ENCODE assay signal across 1 cellular context in the genomic region with DNA sequence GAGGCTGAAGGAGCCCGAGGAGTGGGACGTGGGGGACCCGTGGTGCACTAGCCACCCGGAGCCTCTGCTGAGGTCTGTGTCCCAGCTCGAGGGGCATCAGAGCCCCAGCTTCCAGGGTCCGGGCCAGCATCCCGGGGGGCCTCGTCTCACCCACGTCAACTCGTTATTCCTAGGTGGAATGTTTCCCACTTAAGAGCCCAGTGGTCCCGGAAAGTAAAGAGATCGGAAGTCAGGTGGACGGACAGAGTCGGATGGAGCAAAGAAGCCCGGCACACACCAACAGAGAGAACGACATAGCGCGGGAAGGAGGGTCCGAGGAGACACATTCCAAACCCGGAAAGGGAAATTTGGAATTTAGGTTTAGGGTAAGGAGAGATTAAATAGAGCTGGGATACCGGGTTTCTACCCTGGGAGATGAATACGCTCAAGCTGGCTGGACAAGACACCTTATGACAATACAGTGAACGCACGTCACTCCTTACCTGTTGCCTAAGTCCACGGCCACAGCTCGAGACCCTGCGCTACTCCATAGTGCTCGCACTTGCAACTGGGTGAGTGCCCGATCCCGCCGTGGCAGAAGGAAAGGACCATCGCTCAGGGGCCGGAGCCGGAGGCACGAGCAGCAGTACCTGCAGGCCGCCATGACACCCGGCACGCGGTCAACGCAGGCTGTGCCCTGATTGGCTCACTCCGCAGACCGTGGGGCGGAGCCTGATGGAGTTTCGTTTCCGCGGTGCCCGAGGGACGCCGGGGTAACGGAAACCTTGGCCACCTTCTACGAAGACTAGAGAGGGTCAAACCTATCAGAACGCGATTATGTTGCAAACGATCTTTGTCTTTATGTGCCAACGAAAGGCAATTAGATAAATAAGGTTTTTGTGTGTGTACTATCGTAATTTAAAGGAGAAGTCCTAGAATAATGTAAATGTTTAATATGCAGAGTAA.
TF ChIP-seq lines count a peak whose summit lies in the region.

Gene PNPT1, minus strand, starts transcription at position 664 of the 945 bp plus-strand sequence. Its CDS starts 21 bp downstream, at position 643.

TF ChIP-seq in GM12878, 131 proteins besides CTCF, POLR2A, EP300 and RAD21 (continued from another document and continues in another):
- TF ChIP-seq ZNF592 (IDR thresholded peaks at IDR 0.05) (no peak), BHLHE40 (IDR thresholded peaks at IDR 0.05; ENCODE audit: borderline replicate concordance in 1 of 2, low read depth in 2 of 2, low read length in 1 of 2) (peak; percentile 62 to 91; a peak in 3 of 4 replicates), NBN (IDR thresholded peaks at IDR 0.05) (no peak; the same call in 1 of the 2 replicates), ZNF24 (IDR thresholded peaks at IDR 0.05) (0 out of 2 replicates have a peak, but pooled peaks have one; percentile 8), EZH2 (IDR thresholded peaks at IDR 0.05; ENCODE audit: borderline replicate concordance, control insufficient read depth, low read depth, low read length) (no peak), ZSCAN29 (IDR thresholded peaks at IDR 0.05) (no peak), MTA3 (IDR thresholded peaks at IDR 0.05; ENCODE audit: borderline replicate concordance, low read length) (no peak), KAT2A (conservative IDR thresholded peaks at IDR 0.05; ENCODE audit: control insufficient read depth, low read depth, low read length) (no peak), CHD2 (IDR thresholded peaks at IDR 0.05; ENCODE audit: borderline replicate concordance, low read depth, low read length) (peak; percentile 67; the same call in 1 of the 2 replicates), SP1 (IDR thresholded peaks at IDR 0.05; ENCODE audit: low read depth, low read length) (peak; percentile 51), ZNF274 (IDR thresholded peaks at IDR 0.05; ENCODE audit: insufficient read depth, insufficient read length) (no peak), USF2 (IDR thresholded peaks at IDR 0.05; ENCODE audit: borderline replicate concordance, low read depth, low read length) (peak; percentile 47), PKNOX1 (IDR thresholded peaks at IDR 0.05) (0 out of 2 replicates have a peak, but pooled peaks have one; percentile 9), MXI1 (IDR thresholded peaks at IDR 0.05; ENCODE audit: low read depth, low read length) (peak; percentile 99), SREBF1 (IDR thresholded peaks at IDR 0.05; ENCODE audit: low read length) (0 out of 2 replicates have a peak, but pooled peaks have one; percentile 5), SIN3A (IDR thresholded peaks at IDR 0.05; ENCODE audit: low read depth, low read length) (peak; percentile 85; the same call in 1 of the 2 replicates), KLF5 (IDR thresholded peaks at IDR 0.05; ENCODE audit: partially characterized antibody) (peak; percentile 34), SMAD5 (IDR thresholded peaks at IDR 0.05; ENCODE audit: low read depth) (peak; percentile 94; the same call in 1 of the 2 replicates), MLLT1 (IDR thresholded peaks at IDR 0.05) (peak; percentile 69; the same call in 1 of the 2 replicates), PAX8 (IDR thresholded peaks at IDR 0.05) (no peak), POLR2AphosphoS5 (IDR thresholded peaks at IDR 0.05; ENCODE audit: low read length) (peak; percentile 98), MEF2A (IDR thresholded peaks at IDR 0.05; ENCODE audit: insufficient read depth, low read depth, low read length) (no peak), PML (IDR thresholded peaks at IDR 0.05; ENCODE audit: low read length) (peak; percentile 75; the same call in 1 of the 2 replicates), NR2C2 (IDR thresholded peaks at IDR 0.05; ENCODE audit: borderline replicate concordance, control insufficient read depth, insufficient read length, low read depth) (no peak), POLR2AphosphoS2 (IDR thresholded peaks at IDR 0.05; ENCODE audit: low read depth, low read length) (peak; percentile 73; the same call in 1 of the 2 replicates), YBX1 (IDR thresholded peaks at IDR 0.05) (no peak), HCFC1 (IDR thresholded peaks at IDR 0.05; ENCODE audit: low read length) (peak; percentile 67), ATF7 (IDR thresholded peaks at IDR 0.05; ENCODE audit: low read depth) (no peak), NFXL1 (IDR thresholded peaks at IDR 0.05; ENCODE audit: borderline replicate concordance) (no peak)
- TF ChIP-seq, protein P1, sequence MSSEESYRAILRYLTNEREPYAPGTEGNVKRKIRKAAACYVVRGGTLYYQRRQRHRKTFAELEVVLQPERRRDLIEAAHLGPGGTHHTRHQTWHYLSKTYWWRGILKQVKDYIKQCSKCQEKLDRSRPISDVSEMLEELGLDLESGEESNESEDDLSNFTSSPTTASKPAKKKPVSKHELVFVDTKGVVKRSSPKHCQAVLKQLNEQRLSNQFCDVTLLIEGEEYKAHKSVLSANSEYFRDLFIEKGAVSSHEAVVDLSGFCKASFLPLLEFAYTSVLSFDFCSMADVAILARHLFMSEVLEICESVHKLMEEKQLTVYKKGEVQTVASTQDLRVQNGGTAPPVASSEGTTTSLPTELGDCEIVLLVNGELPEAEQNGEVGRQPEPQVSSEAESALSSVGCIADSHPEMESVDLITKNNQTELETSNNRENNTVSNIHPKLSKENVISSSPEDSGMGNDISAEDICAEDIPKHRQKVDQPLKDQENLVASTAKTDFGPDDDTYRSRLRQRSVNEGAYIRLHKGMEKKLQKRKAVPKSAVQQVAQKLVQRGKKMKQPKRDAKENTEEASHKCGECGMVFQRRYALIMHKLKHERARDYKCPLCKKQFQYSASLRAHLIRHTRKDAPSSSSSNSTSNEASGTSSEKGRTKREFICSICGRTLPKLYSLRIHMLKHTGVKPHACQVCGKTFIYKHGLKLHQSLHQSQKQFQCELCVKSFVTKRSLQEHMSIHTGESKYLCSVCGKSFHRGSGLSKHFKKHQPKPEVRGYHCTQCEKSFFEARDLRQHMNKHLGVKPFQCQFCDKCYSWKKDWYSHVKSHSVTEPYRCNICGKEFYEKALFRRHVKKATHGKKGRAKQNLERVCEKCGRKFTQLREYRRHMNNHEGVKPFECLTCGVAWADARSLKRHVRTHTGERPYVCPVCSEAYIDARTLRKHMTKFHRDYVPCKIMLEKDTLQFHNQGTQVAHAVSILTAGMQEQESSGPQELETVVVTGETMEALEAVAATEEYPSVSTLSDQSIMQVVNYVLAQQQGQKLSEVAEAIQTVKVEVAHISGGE (CRISPR knock-in tag; IDR thresholded peaks at IDR 0.05): no peak
- TF ChIP-seq, protein P2, sequence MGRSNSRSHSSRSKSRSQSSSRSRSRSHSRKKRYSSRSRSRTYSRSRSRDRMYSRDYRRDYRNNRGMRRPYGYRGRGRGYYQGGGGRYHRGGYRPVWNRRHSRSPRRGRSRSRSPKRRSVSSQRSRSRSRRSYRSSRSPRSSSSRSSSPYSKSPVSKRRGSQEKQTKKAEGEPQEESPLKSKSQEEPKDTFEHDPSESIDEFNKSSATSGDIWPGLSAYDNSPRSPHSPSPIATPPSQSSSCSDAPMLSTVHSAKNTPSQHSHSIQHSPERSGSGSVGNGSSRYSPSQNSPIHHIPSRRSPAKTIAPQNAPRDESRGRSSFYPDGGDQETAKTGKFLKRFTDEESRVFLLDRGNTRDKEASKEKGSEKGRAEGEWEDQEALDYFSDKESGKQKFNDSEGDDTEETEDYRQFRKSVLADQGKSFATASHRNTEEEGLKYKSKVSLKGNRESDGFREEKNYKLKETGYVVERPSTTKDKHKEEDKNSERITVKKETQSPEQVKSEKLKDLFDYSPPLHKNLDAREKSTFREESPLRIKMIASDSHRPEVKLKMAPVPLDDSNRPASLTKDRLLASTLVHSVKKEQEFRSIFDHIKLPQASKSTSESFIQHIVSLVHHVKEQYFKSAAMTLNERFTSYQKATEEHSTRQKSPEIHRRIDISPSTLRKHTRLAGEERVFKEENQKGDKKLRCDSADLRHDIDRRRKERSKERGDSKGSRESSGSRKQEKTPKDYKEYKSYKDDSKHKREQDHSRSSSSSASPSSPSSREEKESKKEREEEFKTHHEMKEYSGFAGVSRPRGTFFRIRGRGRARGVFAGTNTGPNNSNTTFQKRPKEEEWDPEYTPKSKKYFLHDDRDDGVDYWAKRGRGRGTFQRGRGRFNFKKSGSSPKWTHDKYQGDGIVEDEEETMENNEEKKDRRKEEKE (IDR thresholded peaks at IDR 0.05): no peak
- TF ChIP-seq, protein P3, sequence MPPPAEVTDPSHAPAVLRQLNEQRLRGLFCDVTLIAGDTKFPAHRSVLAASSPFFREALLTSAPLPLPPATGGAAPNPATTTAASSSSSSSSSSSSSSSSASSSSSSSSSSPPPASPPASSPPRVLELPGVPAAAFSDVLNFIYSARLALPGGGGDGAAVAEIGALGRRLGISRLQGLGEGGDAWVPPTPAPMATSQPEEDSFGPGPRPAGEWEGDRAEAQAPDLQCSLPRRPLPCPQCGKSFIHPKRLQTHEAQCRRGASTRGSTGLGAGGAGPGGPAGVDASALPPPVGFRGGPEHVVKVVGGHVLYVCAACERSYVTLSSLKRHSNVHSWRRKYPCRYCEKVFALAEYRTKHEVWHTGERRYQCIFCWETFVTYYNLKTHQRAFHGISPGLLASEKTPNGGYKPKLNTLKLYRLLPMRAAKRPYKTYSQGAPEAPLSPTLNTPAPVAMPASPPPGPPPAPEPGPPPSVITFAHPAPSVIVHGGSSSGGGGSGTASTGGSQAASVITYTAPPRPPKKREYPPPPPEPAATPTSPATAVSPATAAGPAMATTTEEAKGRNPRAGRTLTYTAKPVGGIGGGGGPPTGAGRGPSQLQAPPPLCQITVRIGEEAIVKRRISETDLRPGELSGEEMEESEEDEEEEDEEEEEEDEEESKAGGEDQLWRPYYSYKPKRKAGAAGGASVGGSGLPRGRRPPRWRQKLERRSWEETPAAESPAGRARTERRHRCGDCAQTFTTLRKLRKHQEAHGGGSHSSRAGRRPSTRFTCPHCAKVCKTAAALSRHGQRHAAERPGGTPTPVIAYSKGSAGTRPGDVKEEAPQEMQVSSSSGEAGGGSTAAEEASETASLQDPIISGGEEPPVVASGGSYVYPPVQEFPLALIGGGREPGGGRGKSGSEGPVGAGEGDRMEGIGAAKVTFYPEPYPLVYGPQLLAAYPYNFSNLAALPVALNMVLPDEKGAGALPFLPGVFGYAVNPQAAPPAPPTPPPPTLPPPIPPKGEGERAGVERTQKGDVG (CRISPR knock-in tag; IDR thresholded peaks at IDR 0.05): no peak
- TF ChIP-seq, protein P4, sequence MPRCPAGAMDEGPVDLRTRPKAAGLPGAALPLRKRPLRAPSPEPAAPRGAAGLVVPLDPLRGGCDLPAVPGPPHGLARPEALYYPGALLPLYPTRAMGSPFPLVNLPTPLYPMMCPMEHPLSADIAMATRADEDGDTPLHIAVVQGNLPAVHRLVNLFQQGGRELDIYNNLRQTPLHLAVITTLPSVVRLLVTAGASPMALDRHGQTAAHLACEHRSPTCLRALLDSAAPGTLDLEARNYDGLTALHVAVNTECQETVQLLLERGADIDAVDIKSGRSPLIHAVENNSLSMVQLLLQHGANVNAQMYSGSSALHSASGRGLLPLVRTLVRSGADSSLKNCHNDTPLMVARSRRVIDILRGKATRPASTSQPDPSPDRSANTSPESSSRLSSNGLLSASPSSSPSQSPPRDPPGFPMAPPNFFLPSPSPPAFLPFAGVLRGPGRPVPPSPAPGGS (IDR thresholded peaks at IDR 0.05; ENCODE audit: borderline replicate concordance, insufficient read depth, low read depth, low read length, poor library complexity, severe bottlenecking): no peak
